27 cellular contexts compared by ENCODE assay signal in the genomic region with DNA sequence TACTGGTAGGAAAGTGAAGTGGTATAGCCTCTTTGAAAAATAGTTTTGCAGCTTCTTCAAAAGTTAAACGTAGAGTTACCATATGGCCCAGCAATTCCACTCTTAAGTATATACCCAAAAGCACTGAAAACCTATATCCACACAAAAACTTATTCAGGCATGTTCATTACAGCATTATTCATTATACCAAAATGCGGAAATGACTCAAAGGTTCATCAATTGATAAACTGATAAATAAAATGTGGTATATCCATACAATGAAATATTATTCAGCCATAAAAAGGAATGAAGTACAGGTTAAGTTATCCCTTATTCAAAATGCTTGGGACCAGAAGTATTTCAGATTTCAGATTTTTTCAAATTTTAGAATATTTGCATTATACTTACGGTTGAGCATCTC.
"Had no signal": no experiment of that assay in that cellular context is flagged by ENCODE, and none has a peak within 500 bp of the region (broad histone marks: within the 10 kb centered on the region; RNA-seq: fewer than 3 reads in every experiment).

No MANE protein-coding gene starts in this region.

- H3K27me3 ChIP-seq: stomach, suprapubic skin, testis, thyroid gland, tibial nerve, transverse colon, upper lobe of left lung, upper lobe of right lung, uterus, vagina had no signal

- H3K9me3 ChIP-seq: suprapubic skin, testis, thoracic aorta, thyroid gland, transverse colon, upper lobe of left lung, upper lobe of right lung, uterus, vagina had no signal

- H3K27ac ChIP-seq: stomach, suprapubic skin, testis, thoracic aorta, thyroid gland, tibial artery, tibial nerve, transverse colon, upper lobe of left lung, upper lobe of right lung, uterus, vagina had no signal

- H3K36me3 ChIP-seq: stomach, suprapubic skin, thoracic aorta, thyroid gland, tibial artery, tibial nerve, transverse colon, upper lobe of left lung, upper lobe of right lung, uterus, vagina had no signal

- H3K4me3 ChIP-seq: stomach, suprapubic skin, testis, thoracic aorta, thyroid gland, tibial artery, tibial nerve, transverse colon, upper lobe of left lung, upper lobe of right lung, uterus, vagina had no signal

- FAIRE-seq: urothelium cell line had no signal

- ATAC-seq: stimulated activated effector memory CD8-positive, alpha-beta T cell treated with anti-CD3 and anti-CD28 coated beads, Interleukin-12 subunit alpha, Interleukin-12 subunit beta, amount 100 ng/mL, for 72 hours; stimulated activated memory B cell treated with anti-CD40 and anti-IgM and Interleukin-4, amounts not matched to agents 10 μg/mL and 1 μg/mL and 100 μg/mL, for 72 hours; stimulated activated naive B cell treated with anti-CD40 and anti-IgM and Interleukin-4, amounts not matched to agents 10 μg/mL and 1 μg/mL and 100 μg/mL, for 72 hours; stimulated activated naive CD8-positive, alpha-beta T cell treated with anti-CD3 and anti-CD28 coated beads, Interleukin-15, Interleukin-2, amounts not matched to agents 100 U/mL and 50 U/mL, for 24 hours; upper lobe of right lung had no signal

- DNase-seq: stimulated activated CD4-positive, alpha-beta T cell treated with anti-CD3 and anti-CD28 coated beads, Interleukin-2, amount 100 ng/mL, for 48 hours; stimulated activated CD4-positive, alpha-beta T cell treated with anti-CD3 and anti-CD28 coated beads, Interleukin-4, amount 100 ng/mL, for 1 hour; stimulated activated CD4-positive, alpha-beta T cell treated with anti-CD3 and anti-CD28 coated beads, Interleukin-4, amount 100 ng/mL, for 24 hours; stimulated activated CD4-positive, alpha-beta T cell treated with anti-CD3 and anti-CD28 coated beads, Interleukin-4, amount 100 ng/mL, for 4 hours; stimulated activated CD8-positive, alpha-beta memory T cell treated with anti-CD3 and anti-CD28 coated beads, Interleukin-4, amount 100 ng/mL, for 48 hours; stimulated activated naive B cell treated with anti-CD40 and anti-IgM and Interleukin-4, amounts not matched to agents 10 μg/mL and 1 μg/mL and 100 μg/mL, for 72 hours; stimulated activated naive CD4-positive, alpha-beta T cell; stimulated activated naive CD4-positive, alpha-beta T cell treated with Interleukin-2 at 50 U/mL for 16 hours; stimulated activated naive CD8-positive, alpha-beta T cell treated with anti-CD3 and anti-CD28 coated beads, Interleukin-15, amount 100 ng/mL, for 72 hours; stimulated activated naive CD8-positive, alpha-beta T cell treated with anti-CD3 and anti-CD28 coated beads, Interleukin-15, Interleukin-2, amounts not matched to agents 100 U/mL and 50 U/mL, for 24 hours; stomach; substantia nigra; testis; thyroid gland; tibial artery; transverse colon; trophoblast cell; upper lobe of right lung; uterus had no signal

- H3K4me1 ChIP-seq: stomach, suprapubic skin, testis, thyroid gland, tibial artery, tibial nerve, transverse colon, upper lobe of right lung, uterus, vagina had no signal
